In the genomic region with DNA sequence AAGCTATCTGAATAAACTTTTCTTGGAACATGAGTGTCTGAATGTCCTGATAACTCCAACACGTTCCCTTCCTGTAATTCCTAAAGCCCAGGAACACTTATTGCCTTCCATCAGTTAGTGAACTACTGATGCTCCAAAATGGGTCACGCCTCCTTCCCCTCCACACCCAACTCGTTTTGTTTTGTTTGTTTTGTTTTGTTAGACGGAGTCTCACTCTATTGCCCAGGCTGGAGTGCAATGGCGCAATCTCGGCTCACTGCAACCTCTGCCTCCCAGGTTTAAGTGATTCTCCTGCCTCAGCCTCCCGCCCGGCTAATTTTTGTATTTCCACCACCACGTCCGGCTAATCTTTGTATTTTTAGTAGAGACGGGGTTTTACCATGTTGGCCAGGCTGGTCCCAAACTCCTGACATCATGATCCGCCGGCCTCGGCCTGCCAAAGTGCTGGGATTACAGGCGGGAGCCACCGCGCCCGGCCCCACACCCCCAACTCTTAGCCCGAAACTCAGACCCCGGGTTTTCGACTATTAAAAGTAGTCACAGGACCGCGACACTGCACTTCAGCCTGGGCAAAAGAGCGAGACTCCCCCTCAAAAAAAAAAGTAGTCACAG, we compare ENCODE assay signal across 8 cellular contexts. TPM values are rescaled to one million over a fixed set of nuclear protein-coding genes. Genes with fewer than 3 reads are reported as not detected.
DNase-seq lines count a peak whose midpoint lies in the region; FAIRE-seq and TF ChIP-seq lines count a peak whose summit lies in the region.

No MANE protein-coding gene starts in this region.

- DNase-seq in NCI-H82 (lab: John Stamatoyannopoulos, UW): peak; percentile 37
- no peak for DNase-seq in NCI-H82 treated with DMSO at 0.1 percent for 48 hours (lab: John Stamatoyannopoulos, UW; ENCODE audit: unreplicated experiment)
- DNase-seq in HT1080 (ENCODE audit: low read depth): peak; percentile 10
- DNase-seq in bronchial epithelial cell (ENCODE audit: low read depth): no peak
- no peak for DNase-seq in NCI-H226
- DNase-seq in HTR-8/SVneo (ENCODE audit: insufficient read length, low spot score): no peak
- no peak for DNase-seq in NCI-H1694 treated with DMSO at 0.1 percent for 48 hours (lab: John Stamatoyannopoulos, UW)

- peak overlapping the region; percentile 92 for H3K27ac ChIP-seq in mesodermal cell (ENCODE audit: low read depth, low read length, severe bottlenecking)

- no peaks in the 10 kb centered on the region for H3K9me3 ChIP-seq in mesodermal cell (ENCODE audit: control insufficient read depth, low read length)

- 9% methylated on average over 11 to 15 of the region's 24 CpGs for WGBS in mesodermal cell (ENCODE audit: insufficient coverage in 2 of 2), 2 experiments

- H3K4me3 ChIP-seq in bronchial epithelial cell (ENCODE audit: low read depth, low read length) (peak overlapping the region; percentile 69), mesodermal cell (ENCODE audit: extremely low read depth, insufficient read depth, low read length, poor library complexity, severe bottlenecking) (peak overlapping the region; percentile 96)

- H3K4me1 ChIP-seq in mesodermal cell (ENCODE audit: control insufficient read depth, insufficient read depth, low read length, poor library complexity, severe bottlenecking): peaks cover 9% of the 10 kb centered on the region

- TF ChIP-seq CTCF in bronchial epithelial cell (IDR thresholded peaks at IDR 0.05; ENCODE audit: insufficient read depth, low read length, severe bottlenecking): no peak

- FAIRE-seq in bronchial epithelial cell (lab: Jason Lieb, UNC) (no peak), HTR-8/SVneo (lab: Jason Lieb, UNC) (no peak)

- no peaks in the 10 kb centered on the region for H3K27me3 ChIP-seq in bronchial epithelial cell (ENCODE audit: control insufficient read depth, insufficient read depth, low read length)

- H3K36me3 ChIP-seq in bronchial epithelial cell (ENCODE audit: control insufficient read depth, insufficient read depth, low read length): peaks cover 2% of the 10 kb centered on the region
- H3K36me3 ChIP-seq in mesodermal cell (ENCODE audit: control insufficient read depth, insufficient read depth, low read length): peaks cover 19% of the 10 kb centered on the region

RNA-seq across cellular contexts. Expression of a gene that starts 0.8 kb away (rescaled TPM):
- total RNA-seq in HT1080 (2014; rRNA removed; shearing (Covaris generic)): 61.8 and 77.7 TPM in 2 replicates
- polyA plus RNA-seq in HT1080 (2015; cell fraction: cytosol; rRNA removed): 28.9 and 30.4 TPM in 2 replicates
- 8.4 and 9.3 TPM in 2 replicates for polyA plus RNA-seq in HT1080 (2015; cell fraction: nucleus; rRNA removed)
- 14.7 and 38.7 TPM in 2 replicates for total RNA-seq in bronchial epithelial cell
- 33.8 TPM for polyA plus RNA-seq in mesodermal cell (2013, experiment 1 of 2)
- polyA plus RNA-seq in mesodermal cell (2013, experiment 2 of 2): 33.3 TPM

RNA-seq across cellular contexts. Expression of a gene that starts 25.1 kb away (rescaled TPM):
- 13.3 and 20.3 TPM in 2 replicates for total RNA-seq in HT1080 (2014; rRNA removed; shearing (Covaris generic))
- polyA plus RNA-seq in HT1080 (2015; cell fraction: cytosol; rRNA removed): 27.1 and 29.4 TPM in 2 replicates
- polyA plus RNA-seq in HT1080 (2015; cell fraction: nucleus; rRNA removed): 26.3 and 28.6 TPM in 2 replicates
- 12.6 and 18.2 TPM in 2 replicates for total RNA-seq in bronchial epithelial cell
- 36.6 TPM for polyA plus RNA-seq in mesodermal cell (2013, experiment 1 of 2)
- 34.7 TPM for polyA plus RNA-seq in mesodermal cell (2013, experiment 2 of 2)

Comparison
In these comparisons a context has a peak if more than half of its experiments do, and no peak if none do; other contexts are left out.
1. DNase-seq: peak in NCI-H82 (single experiment) and HT1080 (single experiment); none in NCI-H82 treated with DMSO at 0.1 percent for 48 hours (single experiment), bronchial epithelial cell (single experiment), NCI-H226 (single experiment), HTR-8/SVneo (single experiment) and NCI-H1694 treated with DMSO at 0.1 percent for 48 hours (single experiment).